Comparison of ENCODE assay signal across 1 cellular context in the genomic region with DNA sequence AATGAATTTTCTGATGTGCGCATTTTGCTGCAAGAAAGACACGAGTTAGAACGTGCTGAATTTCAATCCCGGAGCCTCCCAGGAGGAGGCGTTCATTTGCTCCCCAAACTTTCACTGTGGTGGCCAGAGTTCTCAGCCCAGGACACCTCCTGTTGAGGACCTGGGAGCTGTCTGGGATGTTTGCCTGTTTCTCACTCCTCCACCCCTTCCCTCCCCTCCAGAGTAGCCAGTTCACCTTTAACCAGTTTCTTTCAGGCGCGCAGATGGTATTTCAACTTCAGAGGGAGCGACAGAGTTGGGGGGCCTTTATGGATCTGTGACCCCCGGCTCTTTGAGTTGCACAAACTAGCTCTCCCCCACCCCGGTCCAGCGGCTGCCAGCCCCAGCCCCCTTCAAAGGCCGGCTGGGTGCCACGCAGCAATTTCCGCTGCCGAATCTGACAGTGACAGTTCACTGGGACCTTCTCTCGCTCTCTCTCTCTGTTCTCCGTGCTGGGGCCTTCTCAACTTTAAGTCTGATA.
TF ChIP-seq lines count a peak whose summit lies in the region.

No MANE protein-coding gene starts in this region.

TF ChIP-seq in HepG2, 621 proteins besides CTCF, POLR2A, EP300 and RAD21 (continues in another document):
- TF ChIP-seq HMG20A (CRISPR knock-in tag; IDR thresholded peaks at IDR 0.05; ENCODE audit: borderline replicate concordance): no peak
- TF ChIP-seq LCORL (IDR thresholded peaks at IDR 0.05): no peak
- TF ChIP-seq LCORL (CRISPR knock-in tag; IDR thresholded peaks at IDR 0.05): peak; percentile 72
- no peak for TF ChIP-seq ZNF616 (CRISPR knock-in tag; IDR thresholded peaks at IDR 0.05; ENCODE audit: low read depth)
- TF ChIP-seq YEATS4 (CRISPR knock-in tag; IDR thresholded peaks at IDR 0.05; ENCODE audit: borderline replicate concordance): no peak
- no peak for TF ChIP-seq ZNF839 (CRISPR knock-in tag; IDR thresholded peaks at IDR 0.05; ENCODE audit: borderline replicate concordance)
- 0 out of 2 replicates have a peak, but pooled peaks have one; percentile 38 for TF ChIP-seq RBFOX2 (IDR thresholded peaks at IDR 0.05; ENCODE audit: low read depth, low read length)
- no peak for TF ChIP-seq ELF3 (CRISPR knock-in tag; IDR thresholded peaks at IDR 0.05)
- TF ChIP-seq RARA (CRISPR knock-in tag; IDR thresholded peaks at IDR 0.05): peak; percentile 13; the same call in 1 of the 2 replicates
- TF ChIP-seq HOXA3 (CRISPR knock-in tag; IDR thresholded peaks at IDR 0.05): peak; percentile 14; the same call in 1 of the 2 replicates
- TF ChIP-seq GABPB1 (CRISPR knock-in tag; IDR thresholded peaks at IDR 0.05): peak; percentile 25; the same call in 1 of the 2 replicates
- TF ChIP-seq SIN3A (IDR thresholded peaks at IDR 0.05; ENCODE audit: borderline replicate concordance, low read depth, low read length): peak; percentile 50; the same call in 1 of the 2 replicates
- peak; percentile 7; the same call in 1 of the 2 replicates for TF ChIP-seq TAF1 (CRISPR knock-in tag; IDR thresholded peaks at IDR 0.05)
- TF ChIP-seq ZNF3 (CRISPR knock-in tag; IDR thresholded peaks at IDR 0.05): no peak
- TF ChIP-seq ZSCAN30 (CRISPR knock-in tag; IDR thresholded peaks at IDR 0.05): no peak
- TF ChIP-seq ZBTB21 (CRISPR knock-in tag; IDR thresholded peaks at IDR 0.05): no peak; the same call in 1 of the 2 replicates
- TF ChIP-seq ZNF747 (CRISPR knock-in tag; IDR thresholded peaks at IDR 0.05; ENCODE audit: borderline replicate concordance): no peak
- peak; percentile 17; the same call in 1 of the 2 replicates for TF ChIP-seq SMC3 (IDR thresholded peaks at IDR 0.05; ENCODE audit: low read length)
- TF ChIP-seq, protein P1, sequence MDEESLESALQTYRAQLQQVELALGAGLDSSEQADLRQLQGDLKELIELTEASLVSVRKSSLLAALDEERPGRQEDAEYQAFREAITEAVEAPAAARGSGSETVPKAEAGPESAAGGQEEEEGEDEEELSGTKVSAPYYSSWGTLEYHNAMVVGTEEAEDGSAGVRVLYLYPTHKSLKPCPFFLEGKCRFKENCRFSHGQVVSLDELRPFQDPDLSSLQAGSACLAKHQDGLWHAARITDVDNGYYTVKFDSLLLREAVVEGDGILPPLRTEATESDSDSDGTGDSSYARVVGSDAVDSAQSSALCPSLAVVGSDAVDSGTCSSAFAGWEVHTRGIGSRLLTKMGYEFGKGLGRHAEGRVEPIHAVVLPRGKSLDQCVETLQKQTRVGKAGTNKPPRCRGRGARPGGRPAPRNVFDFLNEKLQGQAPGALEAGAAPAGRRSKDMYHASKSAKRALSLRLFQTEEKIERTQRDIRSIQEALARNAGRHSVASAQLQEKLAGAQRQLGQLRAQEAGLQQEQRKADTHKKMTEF (CRISPR knock-in tag; IDR thresholded peaks at IDR 0.05): 0 out of 2 replicates have a peak, but pooled peaks have one; percentile 22
- TF ChIP-seq, protein P2, sequence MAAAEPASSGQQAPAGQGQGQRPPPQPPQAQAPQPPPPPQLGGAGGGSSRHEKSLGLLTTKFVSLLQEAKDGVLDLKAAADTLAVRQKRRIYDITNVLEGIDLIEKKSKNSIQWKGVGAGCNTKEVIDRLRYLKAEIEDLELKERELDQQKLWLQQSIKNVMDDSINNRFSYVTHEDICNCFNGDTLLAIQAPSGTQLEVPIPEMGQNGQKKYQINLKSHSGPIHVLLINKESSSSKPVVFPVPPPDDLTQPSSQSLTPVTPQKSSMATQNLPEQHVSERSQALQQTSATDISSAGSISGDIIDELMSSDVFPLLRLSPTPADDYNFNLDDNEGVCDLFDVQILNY (CRISPR knock-in tag; conservative IDR thresholded peaks at IDR 0.05): no peak
- TF ChIP-seq, protein P3, sequence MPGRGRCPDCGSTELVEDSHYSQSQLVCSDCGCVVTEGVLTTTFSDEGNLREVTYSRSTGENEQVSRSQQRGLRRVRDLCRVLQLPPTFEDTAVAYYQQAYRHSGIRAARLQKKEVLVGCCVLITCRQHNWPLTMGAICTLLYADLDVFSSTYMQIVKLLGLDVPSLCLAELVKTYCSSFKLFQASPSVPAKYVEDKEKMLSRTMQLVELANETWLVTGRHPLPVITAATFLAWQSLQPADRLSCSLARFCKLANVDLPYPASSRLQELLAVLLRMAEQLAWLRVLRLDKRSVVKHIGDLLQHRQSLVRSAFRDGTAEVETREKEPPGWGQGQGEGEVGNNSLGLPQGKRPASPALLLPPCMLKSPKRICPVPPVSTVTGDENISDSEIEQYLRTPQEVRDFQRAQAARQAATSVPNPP (CRISPR knock-in tag; IDR thresholded peaks at IDR 0.05): 0 out of 2 replicates have a peak, but pooled peaks have one; percentile 29
- TF ChIP-seq ISX (CRISPR knock-in tag; conservative IDR thresholded peaks at IDR 0.05): no peak
- no peak for TF ChIP-seq NFATC3 (CRISPR knock-in tag; IDR thresholded peaks at IDR 0.05)
- TF ChIP-seq, protein P4, sequence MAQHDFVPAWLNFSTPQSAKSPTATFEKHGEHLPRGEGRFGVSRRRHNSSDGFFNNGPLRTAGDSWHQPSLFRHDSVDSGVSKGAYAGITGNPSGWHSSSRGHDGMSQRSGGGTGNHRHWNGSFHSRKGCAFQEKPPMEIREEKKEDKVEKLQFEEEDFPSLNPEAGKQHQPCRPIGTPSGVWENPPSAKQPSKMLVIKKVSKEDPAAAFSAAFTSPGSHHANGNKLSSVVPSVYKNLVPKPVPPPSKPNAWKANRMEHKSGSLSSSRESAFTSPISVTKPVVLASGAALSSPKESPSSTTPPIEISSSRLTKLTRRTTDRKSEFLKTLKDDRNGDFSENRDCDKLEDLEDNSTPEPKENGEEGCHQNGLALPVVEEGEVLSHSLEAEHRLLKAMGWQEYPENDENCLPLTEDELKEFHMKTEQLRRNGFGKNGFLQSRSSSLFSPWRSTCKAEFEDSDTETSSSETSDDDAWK (CRISPR knock-in tag; IDR thresholded peaks at IDR 0.05): no peak
- TF ChIP-seq, protein P5, sequence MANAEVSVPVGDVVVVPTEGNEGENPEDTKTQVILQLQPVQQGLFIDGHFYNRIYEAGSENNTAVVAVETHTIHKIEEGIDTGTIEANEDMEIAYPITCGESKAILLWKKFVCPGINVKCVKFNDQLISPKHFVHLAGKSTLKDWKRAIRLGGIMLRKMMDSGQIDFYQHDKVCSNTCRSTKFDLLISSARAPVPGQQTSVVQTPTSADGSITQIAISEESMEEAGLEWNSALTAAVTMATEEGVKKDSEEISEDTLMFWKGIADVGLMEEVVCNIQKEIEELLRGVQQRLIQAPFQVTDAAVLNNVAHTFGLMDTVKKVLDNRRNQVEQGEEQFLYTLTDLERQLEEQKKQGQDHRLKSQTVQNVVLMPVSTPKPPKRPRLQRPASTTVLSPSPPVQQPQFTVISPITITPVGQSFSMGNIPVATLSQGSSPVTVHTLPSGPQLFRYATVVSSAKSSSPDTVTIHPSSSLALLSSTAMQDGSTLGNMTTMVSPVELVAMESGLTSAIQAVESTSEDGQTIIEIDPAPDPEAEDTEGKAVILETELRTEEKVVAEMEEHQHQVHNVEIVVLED (CRISPR knock-in tag; IDR thresholded peaks at IDR 0.05; ENCODE audit: borderline replicate concordance): no peak
- TF ChIP-seq SALL2 (CRISPR knock-in tag; IDR thresholded peaks at IDR 0.05): no peak
- 0 out of 2 replicates have a peak, but pooled peaks have one; percentile 14 for TF ChIP-seq MAZ (IDR thresholded peaks at IDR 0.05; ENCODE audit: borderline replicate concordance, low read depth, low read length)
- TF ChIP-seq MAZ (CRISPR knock-in tag; IDR thresholded peaks at IDR 0.05; ENCODE audit: low read depth): no peak
- peak; percentile 38; the same call in 1 of the 2 replicates for TF ChIP-seq NR2F6 (IDR thresholded peaks at IDR 0.05)
- TF ChIP-seq NR2F6 (CRISPR knock-in tag; IDR thresholded peaks at IDR 0.05): no peak; the same call in 1 of the 2 replicates
- TF ChIP-seq FOXJ3 (CRISPR knock-in tag; IDR thresholded peaks at IDR 0.05; ENCODE audit: borderline replicate concordance): no peak
- TF ChIP-seq, protein P6, sequence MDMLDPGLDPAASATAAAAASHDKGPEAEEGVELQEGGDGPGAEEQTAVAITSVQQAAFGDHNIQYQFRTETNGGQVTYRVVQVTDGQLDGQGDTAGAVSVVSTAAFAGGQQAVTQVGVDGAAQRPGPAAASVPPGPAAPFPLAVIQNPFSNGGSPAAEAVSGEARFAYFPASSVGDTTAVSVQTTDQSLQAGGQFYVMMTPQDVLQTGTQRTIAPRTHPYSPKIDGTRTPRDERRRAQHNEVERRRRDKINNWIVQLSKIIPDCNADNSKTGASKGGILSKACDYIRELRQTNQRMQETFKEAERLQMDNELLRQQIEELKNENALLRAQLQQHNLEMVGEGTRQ (IDR thresholded peaks at IDR 0.05; ENCODE audit: low read depth, low read length): no peak
- TF ChIP-seq, protein P6 (CRISPR knock-in tag; IDR thresholded peaks at IDR 0.05; ENCODE audit: borderline replicate concordance): no peak
- TF ChIP-seq, protein P7, sequence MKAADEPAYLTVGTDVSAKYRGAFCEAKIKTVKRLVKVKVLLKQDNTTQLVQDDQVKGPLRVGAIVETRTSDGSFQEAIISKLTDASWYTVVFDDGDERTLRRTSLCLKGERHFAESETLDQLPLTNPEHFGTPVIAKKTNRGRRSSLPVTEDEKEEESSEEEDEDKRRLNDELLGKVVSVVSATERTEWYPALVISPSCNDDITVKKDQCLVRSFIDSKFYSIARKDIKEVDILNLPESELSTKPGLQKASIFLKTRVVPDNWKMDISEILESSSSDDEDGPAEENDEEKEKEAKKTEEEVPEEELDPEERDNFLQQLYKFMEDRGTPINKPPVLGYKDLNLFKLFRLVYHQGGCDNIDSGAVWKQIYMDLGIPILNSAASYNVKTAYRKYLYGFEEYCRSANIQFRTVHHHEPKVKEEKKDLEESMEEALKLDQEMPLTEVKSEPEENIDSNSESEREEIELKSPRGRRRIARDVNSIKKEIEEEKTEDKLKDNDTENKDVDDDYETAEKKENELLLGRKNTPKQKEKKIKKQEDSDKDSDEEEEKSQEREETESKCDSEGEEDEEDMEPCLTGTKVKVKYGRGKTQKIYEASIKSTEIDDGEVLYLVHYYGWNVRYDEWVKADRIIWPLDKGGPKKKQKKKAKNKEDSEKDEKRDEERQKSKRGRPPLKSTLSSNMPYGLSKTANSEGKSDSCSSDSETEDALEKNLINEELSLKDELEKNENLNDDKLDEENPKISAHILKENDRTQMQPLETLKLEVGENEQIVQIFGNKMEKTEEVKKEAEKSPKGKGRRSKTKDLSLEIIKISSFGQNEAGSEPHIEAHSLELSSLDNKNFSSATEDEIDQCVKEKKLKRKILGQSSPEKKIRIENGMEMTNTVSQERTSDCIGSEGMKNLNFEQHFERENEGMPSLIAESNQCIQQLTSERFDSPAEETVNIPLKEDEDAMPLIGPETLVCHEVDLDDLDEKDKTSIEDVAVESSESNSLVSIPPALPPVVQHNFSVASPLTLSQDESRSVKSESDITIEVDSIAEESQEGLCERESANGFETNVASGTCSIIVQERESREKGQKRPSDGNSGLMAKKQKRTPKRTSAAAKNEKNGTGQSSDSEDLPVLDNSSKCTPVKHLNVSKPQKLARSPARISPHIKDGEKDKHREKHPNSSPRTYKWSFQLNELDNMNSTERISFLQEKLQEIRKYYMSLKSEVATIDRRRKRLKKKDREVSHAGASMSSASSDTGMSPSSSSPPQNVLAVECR (CRISPR knock-in tag; IDR thresholded peaks at IDR 0.05; ENCODE audit: borderline replicate concordance): peak; percentile 34; the same call in 1 of the 2 replicates
- 0 out of 2 replicates have a peak, but pooled peaks have one; percentile 22 for TF ChIP-seq KMT2A (CRISPR knock-in tag; IDR thresholded peaks at IDR 0.05)
- no peak for TF ChIP-seq NAIF1 (CRISPR knock-in tag; IDR thresholded peaks at IDR 0.05; ENCODE audit: borderline replicate concordance)
- TF ChIP-seq ZNF746 (CRISPR knock-in tag; IDR thresholded peaks at IDR 0.05): no peak
- no peak for TF ChIP-seq NPAS2 (CRISPR knock-in tag; IDR thresholded peaks at IDR 0.05; ENCODE audit: borderline replicate concordance)
- TF ChIP-seq ZNF652 (CRISPR knock-in tag; IDR thresholded peaks at IDR 0.05; ENCODE audit: borderline replicate concordance, low read depth): no peak
- no peak for TF ChIP-seq DNMT1 (CRISPR knock-in tag; IDR thresholded peaks at IDR 0.05)
- TF ChIP-seq KDM1A (CRISPR knock-in tag; IDR thresholded peaks at IDR 0.05): no peak
- 0 out of 2 replicates have a peak, but pooled peaks have one; percentile 24 for TF ChIP-seq SP4 (CRISPR knock-in tag; IDR thresholded peaks at IDR 0.05)
- TF ChIP-seq ZBTB1 (CRISPR knock-in tag; IDR thresholded peaks at IDR 0.05; ENCODE audit: borderline replicate concordance): no peak
- TF ChIP-seq, protein P8, sequence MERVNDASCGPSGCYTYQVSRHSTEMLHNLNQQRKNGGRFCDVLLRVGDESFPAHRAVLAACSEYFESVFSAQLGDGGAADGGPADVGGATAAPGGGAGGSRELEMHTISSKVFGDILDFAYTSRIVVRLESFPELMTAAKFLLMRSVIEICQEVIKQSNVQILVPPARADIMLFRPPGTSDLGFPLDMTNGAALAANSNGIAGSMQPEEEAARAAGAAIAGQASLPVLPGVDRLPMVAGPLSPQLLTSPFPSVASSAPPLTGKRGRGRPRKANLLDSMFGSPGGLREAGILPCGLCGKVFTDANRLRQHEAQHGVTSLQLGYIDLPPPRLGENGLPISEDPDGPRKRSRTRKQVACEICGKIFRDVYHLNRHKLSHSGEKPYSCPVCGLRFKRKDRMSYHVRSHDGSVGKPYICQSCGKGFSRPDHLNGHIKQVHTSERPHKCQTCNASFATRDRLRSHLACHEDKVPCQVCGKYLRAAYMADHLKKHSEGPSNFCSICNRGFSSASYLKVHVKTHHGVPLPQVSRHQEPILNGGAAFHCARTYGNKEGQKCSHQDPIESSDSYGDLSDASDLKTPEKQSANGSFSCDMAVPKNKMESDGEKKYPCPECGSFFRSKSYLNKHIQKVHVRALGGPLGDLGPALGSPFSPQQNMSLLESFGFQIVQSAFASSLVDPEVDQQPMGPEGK (CRISPR knock-in tag; IDR thresholded peaks at IDR 0.05): peak; percentile 96
- TF ChIP-seq ZNF292 (CRISPR knock-in tag; IDR thresholded peaks at IDR 0.05; ENCODE audit: borderline replicate concordance, low read depth): peak; percentile 49; the same call in 1 of the 2 replicates
- TF ChIP-seq SIX4 (CRISPR knock-in tag; IDR thresholded peaks at IDR 0.05): 0 out of 2 replicates have a peak, but pooled peaks have one; percentile 15
- no peak for TF ChIP-seq ZFP82 (CRISPR knock-in tag; IDR thresholded peaks at IDR 0.05; ENCODE audit: borderline replicate concordance)
- peak; percentile 61; the same call in 1 of the 2 replicates for TF ChIP-seq TGIF2 (CRISPR knock-in tag; IDR thresholded peaks at IDR 0.05)
- TF ChIP-seq, protein P9, sequence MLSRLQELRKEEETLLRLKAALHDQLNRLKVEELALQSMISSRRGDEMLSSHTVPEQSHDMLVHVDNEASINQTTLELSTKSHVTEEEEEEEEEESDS (CRISPR knock-in tag; IDR thresholded peaks at IDR 0.05; ENCODE audit: borderline replicate concordance): 0 out of 2 replicates have a peak, but pooled peaks have one; percentile 34
- no peak for TF ChIP-seq ZNF629 (CRISPR knock-in tag; conservative IDR thresholded peaks at IDR 0.05)
- peak; percentile 33; the same call in 1 of the 2 replicates for TF ChIP-seq ZBTB7B (CRISPR knock-in tag; IDR thresholded peaks at IDR 0.05)
- no peak for TF ChIP-seq ZNF775 (CRISPR knock-in tag; IDR thresholded peaks at IDR 0.05; ENCODE audit: borderline replicate concordance)
- TF ChIP-seq ZNF543 (CRISPR knock-in tag; IDR thresholded peaks at IDR 0.05): 0 out of 2 replicates have a peak, but pooled peaks have one; percentile 5
